22 cellular contexts compared by ENCODE assay signal in genomic region chr9:128986671-128987070, GRCh38.
"Had no signal": no experiment of that assay in that cellular context is flagged by ENCODE, and none has a peak within 500 bp of the region (broad histone marks: within the 10 kb centered on the region; RNA-seq: fewer than 3 reads in every experiment).

No MANE protein-coding gene starts in this region.

- DNase-seq: activated CD4-positive, alpha-beta T cell treated with anti-CD3 and anti-CD28 coated beads for 36 hours; activated CD4-positive, alpha-beta T cell treated with anti-CD3 and anti-CD28 coated beads, Interleukin-2, amount 50 U/mL, for 4 hours; activated CD4-positive, CD25-positive, alpha-beta regulatory T cell; anterior cingulate cortex; effector CD4-positive, alpha-beta T cell; erythroblast; foreskin keratinocyte; heart left ventricle; midbrain; naive thymus-derived CD4-positive, alpha-beta T cell; occipital lobe; psoas muscle; sigmoid colon; small intestine; stimulated activated CD4-positive, alpha-beta T cell treated with anti-CD3 and anti-CD28 coated beads, Interleukin-4, amount 100 ng/mL, for 24 hours had no signal

- FAIRE-seq: small intestine, urothelium cell line had no signal

- H3K36me3 ChIP-seq: neural progenitor cell had no signal

- H3K27me3 ChIP-seq: foreskin keratinocyte, heart left ventricle, neural progenitor cell, sigmoid colon had no signal

- ATAC-seq: activated CD4-positive, alpha-beta T cell treated with anti-CD3 and anti-CD28 coated beads for 36 hours; foreskin keratinocyte; naive thymus-derived CD4-positive, alpha-beta T cell; stimulated activated effector memory CD8-positive, alpha-beta T cell treated with anti-CD3 and anti-CD28 coated beads, Interleukin-12 subunit alpha, Interleukin-12 subunit beta, amount 100 ng/mL, for 72 hours had no signal

- H3K4me1 Mint-ChIP-seq: activated CD4-positive, alpha-beta T cell treated with anti-CD3 and anti-CD28 coated beads for 36 hours; memory B cell; neural progenitor cell; stimulated activated effector memory CD8-positive, alpha-beta T cell treated with anti-CD3 and anti-CD28 coated beads, Interleukin-12 subunit alpha, Interleukin-12 subunit beta, amount 100 ng/mL, for 72 hours had no signal

- H3K4me3 ChIP-seq: heart left ventricle, neural progenitor cell, psoas muscle, sigmoid colon had no signal

- H3K4me3 Mint-ChIP-seq: activated CD4-positive, alpha-beta T cell treated with anti-CD3 and anti-CD28 coated beads for 36 hours; activated naive CD8-positive, alpha-beta T cell; dendritic cell treated with granulocyte-macrophage colony-stimulating factor and Interleukin-4, amounts not matched to agents 40 ng/mL and 50 ng/mL, for 4 days; memory B cell; naive thymus-derived CD4-positive, alpha-beta T cell; neural progenitor cell; stimulated activated effector memory CD8-positive, alpha-beta T cell treated with anti-CD3 and anti-CD28 coated beads, Interleukin-12 subunit alpha, Interleukin-12 subunit beta, amount 100 ng/mL, for 72 hours; stimulated activated naive CD8-positive, alpha-beta T cell treated with anti-CD3 and anti-CD28 coated beads, Interleukin-15, Interleukin-2, amounts not matched to agents 100 ng/mL and 50 ng/mL, for 24 hours had no signal

- H3K27me3 Mint-ChIP-seq: activated CD4-positive, alpha-beta T cell treated with anti-CD3 and anti-CD28 coated beads for 36 hours; activated naive CD8-positive, alpha-beta T cell; dendritic cell treated with granulocyte-macrophage colony-stimulating factor and Interleukin-4, amounts not matched to agents 40 ng/mL and 50 ng/mL, for 4 days; memory B cell; naive thymus-derived CD4-positive, alpha-beta T cell; stimulated activated naive CD8-positive, alpha-beta T cell treated with anti-CD3 and anti-CD28 coated beads, Interleukin-15, Interleukin-2, amounts not matched to agents 100 ng/mL and 50 ng/mL, for 24 hours had no signal

- H3K9me3 Mint-ChIP-seq: dendritic cell treated with granulocyte-macrophage colony-stimulating factor and Interleukin-4, amounts not matched to agents 40 ng/mL and 50 ng/mL, for 4 days; memory B cell; naive thymus-derived CD4-positive, alpha-beta T cell; neural progenitor cell; stimulated activated effector memory CD8-positive, alpha-beta T cell treated with anti-CD3 and anti-CD28 coated beads, Interleukin-12 subunit alpha, Interleukin-12 subunit beta, amount 100 ng/mL, for 72 hours; stimulated activated naive CD8-positive, alpha-beta T cell treated with anti-CD3 and anti-CD28 coated beads, Interleukin-15, Interleukin-2, amounts not matched to agents 100 ng/mL and 50 ng/mL, for 24 hours had no signal

- H3K27ac Mint-ChIP-seq: activated CD4-positive, alpha-beta T cell treated with anti-CD3 and anti-CD28 coated beads for 36 hours; activated naive CD8-positive, alpha-beta T cell; dendritic cell treated with granulocyte-macrophage colony-stimulating factor and Interleukin-4, amounts not matched to agents 40 ng/mL and 50 ng/mL, for 4 days; memory B cell; naive thymus-derived CD4-positive, alpha-beta T cell; neural progenitor cell; stimulated activated effector memory CD8-positive, alpha-beta T cell treated with anti-CD3 and anti-CD28 coated beads, Interleukin-12 subunit alpha, Interleukin-12 subunit beta, amount 100 ng/mL, for 72 hours; stimulated activated naive CD8-positive, alpha-beta T cell treated with anti-CD3 and anti-CD28 coated beads, Interleukin-15, Interleukin-2, amounts not matched to agents 100 ng/mL and 50 ng/mL, for 24 hours had no signal
